Comparison of ENCODE assay signal across 8 cellular contexts in genomic region chr19:6801397-6802086, GRCh38. TPM values are rescaled to one million over a fixed set of nuclear protein-coding genes. Genes with fewer than 3 reads are reported as not detected.
A peak's percentile ranks its signal among the peaks of the same experiment; 100 is the strongest.
DNase-seq lines count a peak whose midpoint lies in the region; ATAC-seq and TF ChIP-seq lines count a peak whose summit lies in the region.

No MANE protein-coding gene starts in this region.

- peak overlapping the region; percentile 16; the same call in 1 of the 2 replicates for H3K27ac Mint-ChIP-seq in HFFc6

- H3K27me3 ChIP-seq in upper lobe of left lung = no peaks in the 10 kb centered on the region

- H3K4me1 ChIP-seq in upper lobe of left lung = peaks cover 8 to 38% (median 19%) of the 10 kb centered on the region in 4 donors

- peak overlapping the region; percentile 61; the same call in 1 of the 2 replicates for H3K4me3 Mint-ChIP-seq in HFFc6

- DNase-seq in DMS153 treated with DMSO at 0.1 percent for 48 hours (lab: John Stamatoyannopoulos, UW; ENCODE audit: unreplicated experiment) = peak; percentile 80
- no peak for DNase-seq in HFFc6
- peak; percentile 79 for DNase-seq in NK-92 treated with Interleukin-12 subunit alpha and Interleukin-12 subunit beta, amount 100 ng/mL, for 24 hours (lab: John Stamatoyannopoulos, UW)
- DNase-seq in activated T-cell treated with anti-CD3 and anti-CD28 coated beads for 4 hours = peak; percentile 70
- DNase-seq in foreskin melanocyte = peak; percentile 11
- peak in 6 of 10 donors; percentile 6 to 80 (median 18) for DNase-seq in posterior cingulate gyrus
- peak in 1 of 2 donors; percentile 84 for DNase-seq in upper lobe of left lung
- DNase-seq in NCI-H524 treated with DMSO at 0.1 percent for 48 hours (lab: John Stamatoyannopoulos, UW) = no peak

- TF ChIP-seq POLR2A in upper lobe of left lung (IDR thresholded peaks at IDR 0.05) = peak in 1 of 4 donors; percentile 61

- H3K4me3 ChIP-seq in upper lobe of left lung = peak overlapping the region in 3 of 4 donors; percentile 18 to 45 (median 42)

- no peaks in the 10 kb centered on the region for H3K9me3 ChIP-seq in upper lobe of left lung

- no peak for TF ChIP-seq EP300 in upper lobe of left lung (IDR thresholded peaks at IDR 0.05)

- H3K9me3 Mint-ChIP-seq in HFFc6 = no peaks in the 10 kb centered on the region; the same call in 1 of the 2 replicates

- no peaks in the 10 kb centered on the region for H3K36me3 ChIP-seq in upper lobe of left lung

- peak overlapping the region; percentile 62 to 83 (median 74) for H3K27ac ChIP-seq in upper lobe of left lung

- intact Hi-C loops in posterior cingulate gyrus (cut with DNase I) = no loop called here

- no peak for TF ChIP-seq CTCF in HFFc6 (IDR thresholded peaks at IDR 0.05)
- TF ChIP-seq CTCF in upper lobe of left lung (IDR thresholded peaks at IDR 0.05) = no peak

- WGBS in upper lobe of left lung, 2 donors = 7 to 8% methylated on average over 17 to 21 of the region's 21 CpGs

- H3K27me3 Mint-ChIP-seq in HFFc6 (ENCODE audit: insufficient read depth) = peaks cover 11% of the 10 kb centered on the region

- H3K4me1 Mint-ChIP-seq in HFFc6 (ENCODE audit: low read depth) = peaks cover 20% of the 10 kb centered on the region

- ATAC-seq in upper lobe of left lung (ENCODE audit: low FRiP score in 2 of 2) = peak; percentile 85 to 88

- H3K36me3 Mint-ChIP-seq in HFFc6 (ENCODE audit: low read depth) = no peaks in the 10 kb centered on the region; the same call in 1 of the 2 replicates

RNA-seq across cellular contexts. Expression of gene VAV1, which starts 29.0 kb away (rescaled TPM):
- not detected for total RNA-seq in HFFc6 (2021; fragmentation: NEBNext Ultra II Directional; extraction: Animal tissue kit (Norgen Biotek cat#: 25700))
- total RNA-seq in upper lobe of left lung = 10 to 100 TPM; 13.9 to 53.4 (median 24.1) TPM

RNA-seq across cellular contexts. Expression of gene SH2D3A, which starts 34.3 kb away (rescaled TPM):
- total RNA-seq in HFFc6 (2021; fragmentation: NEBNext Ultra II Directional; extraction: Animal tissue kit (Norgen Biotek cat#: 25700)) = not detected
- total RNA-seq in upper lobe of left lung = 100 to 1,000 TPM in 1 of 6 donors, 10 to 100 TPM in 5; 24.9 to 109 (median 35.8) TPM

Comparison
In these comparisons a context has a peak if more than half of its experiments do, and no peak if none do; other contexts are left out.
1. DNase-seq: peak in DMS153 treated with DMSO at 0.1 percent for 48 hours (single experiment), NK-92 treated with Interleukin-12 subunit alpha and Interleukin-12 subunit beta, amount 100 ng/mL, for 24 hours (single experiment), activated T-cell treated with anti-CD3 and anti-CD28 coated beads for 4 hours (single experiment), foreskin melanocyte (single experiment) and posterior cingulate gyrus (6 of 10); none in HFFc6 (single experiment) and NCI-H524 treated with DMSO at 0.1 percent for 48 hours (single experiment).
2. RNA of gene VAV1, which starts 29.0 kb away (total RNA-seq): 13.9 to 53.4 TPM in upper lobe of left lung; not detected in HFFc6; every median in the first group is over 10 times any median in the second.
3. RNA of gene SH2D3A, which starts 34.3 kb away (total RNA-seq): 24.9 to 109 TPM in upper lobe of left lung; not detected in HFFc6; every median in the first group is over 10 times any median in the second.